ENCODE assay signal across 13 cellular contexts in genomic region chr7:27107901-27108381, GRCh38. TPM values are rescaled to one million over a fixed set of nuclear protein-coding genes. Genes with fewer than 3 reads are reported as not detected.
DNase-seq lines count a peak whose midpoint lies in the region; TF ChIP-seq lines count a peak whose summit lies in the region.
"Had no signal": no experiment of that assay in that cellular context is flagged by ENCODE, and none has a peak within 500 bp of the region (broad histone marks: within the 10 kb centered on the region; RNA-seq: fewer than 3 reads in every experiment).

No MANE protein-coding gene starts in this region.

- no peak overlapping the region for H3K23ac ChIP-seq in H9 (ENCODE audit: insufficient read length, low read depth, low read length)

- no peak overlapping the region for H4K8ac ChIP-seq in H9 (replicated peaks; ENCODE audit: insufficient read length, low read depth, low read length)

- H2BK120ac ChIP-seq in H9 (ENCODE audit: low read depth, low read length, poor library complexity, severe bottlenecking) = no peak overlapping the region

- no peaks in the 10 kb centered on the region for H3K79me2 ChIP-seq in H9 (ENCODE audit: insufficient read depth, low read length)

- H3K4me3 ChIP-seq in esophagus (ENCODE audit: low read depth in 1 of 2, low read length in 2 of 2) (peak overlapping the region; percentile 44), mesodermal cell (ENCODE audit: extremely low read depth, insufficient read depth, low read length, poor library complexity, severe bottlenecking) (peak overlapping the region; percentile 7), suprapubic skin (peak overlapping the region; percentile 23)

- peaks cover 1 to 7% of the 10 kb centered on the region in 2 experiments; a peak in 4 of 5 replicates for H3K9me3 Mint-ChIP-seq in H9

- H3K18ac ChIP-seq in H9 (ENCODE audit: insufficient read length, low read depth, low read length) = no peak overlapping the region

- H3K27ac ChIP-seq in adipose tissue (ENCODE audit: low read depth, low read length) (peak overlapping the region; percentile 77), esophagus (ENCODE audit: low read depth in 2 of 2, low read length in 1 of 2) (peak overlapping the region; percentile 96 to 97), mesodermal cell (ENCODE audit: low read depth, low read length, severe bottlenecking) (peak overlapping the region; percentile 37), suprapubic skin (peak overlapping the region; percentile 60), H9 (ENCODE audit: insufficient read length, low read depth, low read length) (no peak overlapping the region)
- H3K27ac ChIP-seq: KMS-11 had no signal

- peaks cover 100% of the 10 kb centered on the region for H3K27me3 Mint-ChIP-seq in H9 (ENCODE audit: low read depth)

- WGBS in adipose tissue, 3 donors = 23 to 51% (median 44%) methylated on average over 30 of the region's 30 CpGs
- WGBS in esophagus, 2 donors = 25 to 26% methylated on average over 27 to 30 of the region's 30 CpGs
- 3 to 4% methylated on average over 16 to 19 of the region's 30 CpGs for WGBS in mesodermal cell (ENCODE audit: insufficient coverage in 2 of 2), 2 experiments
- 80% methylated on average over 12 of the region's 30 CpGs for WGBS in suprapubic skin
- WGBS in H9 (ENCODE audit: extremely low coverage, insufficient read length, low lambda C conversion rate) = no CpG with 5 or more reads among the region's 30 CpGs

- no peak overlapping the region for H3K4me2 ChIP-seq in H9 (ENCODE audit: insufficient read depth, insufficient read length, low read length)
- H3K4me2 ChIP-seq: KMS-11 had no signal

- H3K27ac Mint-ChIP-seq in H9 = no peak overlapping the region
- H3K27ac Mint-ChIP-seq: CD4-positive, CD25-positive, alpha-beta regulatory T cell had no signal

- no peak overlapping the region for H3K56ac ChIP-seq in H9 (ENCODE audit: insufficient read length, low read depth, low read length)

- H2BK20ac ChIP-seq in H9 (ENCODE audit: low read depth, low read length, poor library complexity, severe bottlenecking) = no peak overlapping the region

- no peaks in the 10 kb centered on the region for H3K23me2 ChIP-seq in H9 (ENCODE audit: insufficient read length, low read depth, low read length, poor library complexity, severe bottlenecking)

- H4K20me1 ChIP-seq in H9 (ENCODE audit: control insufficient read depth, insufficient read depth, insufficient read length) = peaks cover 2% of the 10 kb centered on the region

- H3T11ph ChIP-seq in H9 (ENCODE audit: low read length) = no peak overlapping the region

- no peak overlapping the region for H2BK12ac ChIP-seq in H9 (ENCODE audit: insufficient read length, low read depth, low read length)

- H3K4ac ChIP-seq in H9 (ENCODE audit: low read depth, low read length) = no peak overlapping the region

- H4K91ac ChIP-seq in H9 (ENCODE audit: insufficient read length, low read depth, low read length) = no peak overlapping the region

- no peak overlapping the region for H2BK5ac ChIP-seq in H9 (ENCODE audit: insufficient read length, low read length)

- TF ChIP-seq POLR2A in suprapubic skin (IDR thresholded peaks at IDR 0.05) = no peak

- H2AFZ ChIP-seq in H9 (ENCODE audit: low read length) = no peak overlapping the region

- no peak overlapping the region for H4K5ac ChIP-seq in H9 (ENCODE audit: insufficient read length, low read depth, low read length)

- H3K9me3 ChIP-seq in esophagus (ENCODE audit: control insufficient read depth in 2 of 2, insufficient read depth in 1 of 2, low read depth in 1 of 2, low read length in 1 of 2) (no peaks in the 10 kb centered on the region), mesodermal cell (ENCODE audit: control insufficient read depth, low read length) (no peaks in the 10 kb centered on the region), suprapubic skin (no peaks in the 10 kb centered on the region), H9 (ENCODE audit: control insufficient read depth, low read depth, low read length) (no peaks in the 10 kb centered on the region)

- peaks cover 7 to 19% of the 10 kb centered on the region in 2 experiments for H3K4me1 Mint-ChIP-seq in H9

- H3K14ac ChIP-seq in H9 (ENCODE audit: insufficient read depth, low read length) = no peak overlapping the region

- no peak for TF ChIP-seq CTCF in suprapubic skin (IDR thresholded peaks at IDR 0.05)
- no peak for TF ChIP-seq CTCF in H9 (conservative IDR thresholded peaks at IDR 0.05)

- peak overlapping the region in 1 of 2 experiments; percentile 27; a peak in 1 of 5 replicates for H3K4me3 Mint-ChIP-seq in H9
- H3K4me3 Mint-ChIP-seq: CD4-positive, CD25-positive, alpha-beta regulatory T cell had no signal

- peaks cover 0 to 10% of the 10 kb centered on the region in 2 donors for H3K4me1 ChIP-seq in esophagus (ENCODE audit: control insufficient read depth in 2 of 2, insufficient read depth in 2 of 2, low read length in 1 of 2)
- peaks cover 15% of the 10 kb centered on the region for H3K4me1 ChIP-seq in mesodermal cell (ENCODE audit: control insufficient read depth, insufficient read depth, low read length, poor library complexity, severe bottlenecking)
- H3K4me1 ChIP-seq in suprapubic skin = peaks cover 31% of the 10 kb centered on the region
- no peaks in the 10 kb centered on the region for H3K4me1 ChIP-seq in H9 (ENCODE audit: insufficient read depth, low read length)

- H3K27me3 ChIP-seq in esophagus (ENCODE audit: control insufficient read depth in 1 of 2, insufficient read depth in 2 of 2, low read length in 2 of 2) (no peaks in the 10 kb centered on the region), suprapubic skin (no peaks in the 10 kb centered on the region), H9 (ENCODE audit: insufficient read depth, low read length) (peaks cover 100% of the 10 kb centered on the region)

- DNase-seq in suprapubic skin (ENCODE audit: low spot score in 2 of 2) = peak in 1 of 2 donors; percentile 64
- DNase-seq in H9 = no peak
- no peak for DNase-seq in anterior cingulate cortex (lab: John Stamatoyannopoulos, UW)
- no peak for DNase-seq in NCI-H1105 (lab: John Stamatoyannopoulos, UW)
- no peak for DNase-seq in glomerular visceral epithelial cell (ENCODE audit: extremely low spot score)
- DNase-seq: activated gamma-delta T cell treated with Interleukin-2 at 50 U/mL for 16 hours; CD4-positive, CD25-positive, alpha-beta regulatory T cell; effector CD4-positive, alpha-beta T cell; T-helper 1 cell had no signal

- no peaks in the 10 kb centered on the region; a peak in 1 of 7 replicates for H3K36me3 Mint-ChIP-seq in H9 (ENCODE audit: insufficient read depth in 1 of 3, low read depth in 3 of 3)
- H3K36me3 Mint-ChIP-seq: CD4-positive, CD25-positive, alpha-beta regulatory T cell had no signal

- H3K36me3 ChIP-seq in esophagus (ENCODE audit: control insufficient read depth in 2 of 2, insufficient read depth in 2 of 2, low read length in 1 of 2) (no peaks in the 10 kb centered on the region), mesodermal cell (ENCODE audit: control insufficient read depth, insufficient read depth, low read length) (no peaks in the 10 kb centered on the region), suprapubic skin (peaks cover 12% of the 10 kb centered on the region)

- no peak for TF ChIP-seq EP300 in suprapubic skin (IDR thresholded peaks at IDR 0.05)

- H2BK15ac ChIP-seq in H9 (ENCODE audit: low read depth, low read length) = no peak overlapping the region

- H3K9ac ChIP-seq in H9 (ENCODE audit: extremely low read depth, insufficient read length, low read length) = no peak overlapping the region
- H3K9ac ChIP-seq: KMS-11 had no signal

- no peak overlapping the region for H2AK5ac ChIP-seq in H9 (ENCODE audit: insufficient read length, low read length)

- no peaks in the 10 kb centered on the region for H3K79me1 ChIP-seq in H9 (ENCODE audit: insufficient read depth, low read depth, low read length, poor library complexity, severe bottlenecking)

RNA-seq across cellular contexts. Expression of gene HOXA2, which starts 5.5 kb away (rescaled TPM):
- polyA plus RNA-seq in adipose tissue = 1 to 10 TPM in 1 of 3 donors, under 1 TPM in 2; 0.20 to 1.0 (median 0.92) TPM
- polyA plus RNA-seq in esophagus = 1 to 10 TPM; 1.8 to 2.3 TPM
- polyA plus RNA-seq in mesodermal cell (2013, experiment 1 of 2) = 4.3 TPM
- polyA plus RNA-seq in mesodermal cell (2013, experiment 2 of 2) = 3.0 TPM
- total RNA-seq in suprapubic skin = 1 to 10 TPM in 2 of 4 donors, under 1 TPM in 2; 0.34 to 4.2 (median 1.9) TPM
- not detected in 2 replicates for total RNA-seq in H9 (2021)
- total RNA-seq: CD4-positive, CD25-positive, alpha-beta regulatory T cell had no signal

RNA-seq across cellular contexts. Expression of gene HOXA1, which starts 12.1 kb away (rescaled TPM):
- polyA plus RNA-seq in adipose tissue = under 1 TPM; 0.08 to 0.56 (median 0.51) TPM
- 1 to 10 TPM; 1.5 to 2.1 TPM for polyA plus RNA-seq in esophagus
- 7.3 TPM for polyA plus RNA-seq in mesodermal cell (2013, experiment 1 of 2)
- 8.7 TPM for polyA plus RNA-seq in mesodermal cell (2013, experiment 2 of 2)
- 1 to 10 TPM; 2.5 to 4.0 (median 3.1) TPM for total RNA-seq in suprapubic skin
- 0.11 TPM in 1 of 2 replicates, not detected in the other for total RNA-seq in H9 (2021)

RNA-seq across cellular contexts. Expression of gene HOXA4, which starts 22.6 kb away (rescaled TPM):
- polyA plus RNA-seq in adipose tissue = 10 to 100 TPM in 1 of 3 donors, 1 to 10 TPM in 2; 1.2 to 19.8 (median 4.9) TPM
- polyA plus RNA-seq in esophagus = 1 to 10 TPM; 7.6 to 8.6 TPM
- polyA plus RNA-seq in mesodermal cell (2013, experiment 1 of 2) = 2.1 TPM
- polyA plus RNA-seq in mesodermal cell (2013, experiment 2 of 2) = 2.3 TPM
- 1 to 10 TPM; 1.8 to 4.7 (median 2.5) TPM for total RNA-seq in suprapubic skin
- not detected in 2 replicates for total RNA-seq in H9 (2021)
- total RNA-seq: CD4-positive, CD25-positive, alpha-beta regulatory T cell had no signal

RNA-seq across cellular contexts. Expression of gene HOXA5, which starts 35.5 kb away (rescaled TPM):
- polyA plus RNA-seq in adipose tissue = 10 to 100 TPM in 2 of 3 donors, 1 to 10 TPM in 1; 3.1 to 29.6 (median 11.8) TPM
- 1 to 10 TPM; 1.7 to 3.5 TPM for polyA plus RNA-seq in esophagus
- polyA plus RNA-seq in mesodermal cell (2013, experiment 1 of 2) = 5.5 TPM
- 4.9 TPM for polyA plus RNA-seq in mesodermal cell (2013, experiment 2 of 2)
- 10 to 100 TPM in 3 of 4 donors, 1 to 10 TPM in 1; 4.7 to 16.3 (median 14.6) TPM for total RNA-seq in suprapubic skin
- total RNA-seq in H9 (2021) = not detected in 2 replicates
- total RNA-seq: CD4-positive, CD25-positive, alpha-beta regulatory T cell had no signal
- polyA plus RNA-seq: CD4-positive, CD25-positive, alpha-beta regulatory T cell had no signal

RNA-seq across cellular contexts. Expression of gene HOXA6, which starts 39.6 kb away (rescaled TPM):
- polyA plus RNA-seq in adipose tissue = 1 to 10 TPM in 2 of 3 donors, under 1 TPM in 1; 0.39 to 3.6 (median 1.5) TPM
- under 1 TPM; 0.19 to 0.69 TPM for polyA plus RNA-seq in esophagus
- polyA plus RNA-seq in mesodermal cell (2013, experiment 1 of 2) = 4.2 TPM
- 2.2 TPM for polyA plus RNA-seq in mesodermal cell (2013, experiment 2 of 2)
- 1 to 10 TPM; 4.0 to 9.3 (median 6.4) TPM for total RNA-seq in suprapubic skin
- total RNA-seq in H9 (2021) = not detected in 2 replicates
- total RNA-seq: CD4-positive, CD25-positive, alpha-beta regulatory T cell had no signal
- polyA plus RNA-seq: CD4-positive, CD25-positive, alpha-beta regulatory T cell had no signal
